Comparison of ENCODE assay signal across 14 cellular contexts in the genomic region with DNA sequence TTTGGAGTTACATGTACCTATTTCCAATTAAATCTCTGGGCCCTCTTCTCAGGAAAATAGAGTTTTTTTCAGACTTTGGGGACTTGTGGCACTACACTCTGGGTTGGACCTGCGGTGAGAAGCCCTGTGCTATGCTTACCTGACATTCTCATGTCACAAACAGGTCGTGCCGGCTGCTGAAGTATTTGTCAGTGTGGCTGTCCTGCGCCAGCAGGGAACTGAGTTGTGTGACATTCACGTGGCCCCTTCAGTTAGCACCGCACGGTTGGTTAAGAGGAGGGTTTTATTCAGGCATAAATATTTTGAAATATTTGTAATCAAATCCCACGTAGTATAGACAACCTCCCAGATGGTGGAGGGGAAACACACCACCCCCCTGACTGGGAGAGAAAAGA. TPM values are rescaled to one million over a fixed set of nuclear protein-coding genes. Genes with fewer than 3 reads are reported as not detected.
DNase-seq lines count a peak whose midpoint lies in the region; ATAC-seq lines count a peak whose summit lies in the region.
"Had no signal": no experiment of that assay in that cellular context is flagged by ENCODE, and none has a peak within 500 bp of the region (broad histone marks: within the 10 kb centered on the region; RNA-seq: fewer than 3 reads in every experiment).

No MANE protein-coding gene starts in this region.

- H3K27me3 ChIP-seq in stomach smooth muscle (ENCODE audit: control insufficient read depth in 1 of 2, insufficient read depth in 2 of 2, low read length in 2 of 2) = no peaks in the 10 kb centered on the region

- H3K9ac ChIP-seq in stomach smooth muscle (ENCODE audit: low read length in 2 of 2) = peak overlapping the region; percentile 90 to 93

- H3K9me3 Mint-ChIP-seq in central memory CD8-positive, alpha-beta T cell = peaks cover 22% of the 10 kb centered on the region

- H3K27ac ChIP-seq in stomach smooth muscle (ENCODE audit: low read length) = peak overlapping the region; percentile 99

- H3K4me3 ChIP-seq in stomach smooth muscle (ENCODE audit: low read length in 2 of 2) = peak overlapping the region; percentile 42 to 71

- H3K27ac Mint-ChIP-seq in central memory CD8-positive, alpha-beta T cell (ENCODE audit: low read depth) = peak overlapping the region; percentile 14
- H3K27ac Mint-ChIP-seq: H9; naive B cell; T-helper 1 cell treated with Interleukin-12 subunit alpha and Interleukin-12 subunit beta and Interleukin-4 antibody, amounts not matched to agents 30 μg/mL and 1 μg/mL, for 36 hours had no signal

- peaks cover 58% of the 10 kb centered on the region for H3K4me1 ChIP-seq in stomach smooth muscle (ENCODE audit: control insufficient read depth, insufficient read depth, low read length)

- H3K4me3 Mint-ChIP-seq in central memory CD8-positive, alpha-beta T cell = no peak overlapping the region
- H3K4me3 Mint-ChIP-seq: activated CD4-positive, alpha-beta T cell treated with anti-CD3 and anti-CD28 coated beads, Interleukin-2, amount 10 ng/mL, durations not matched to agents 24 days and 14 days; CD8-positive, alpha-beta T cell; H9; naive B cell; T-helper 1 cell treated with Interleukin-12 subunit alpha and Interleukin-12 subunit beta and Interleukin-4 antibody, amounts not matched to agents 30 μg/mL and 1 μg/mL, for 36 hours had no signal

- peak; percentile 8 for DNase-seq in D341Med (ENCODE audit: low spot score)
- no peak for DNase-seq in central memory CD8-positive, alpha-beta T cell (ENCODE audit: low spot score in 2 of 2)
- DNase-seq in mucosa of gallbladder (ENCODE audit: low spot score) = peak; percentile 9
- DNase-seq in DMS53 treated with DMSO at 0.1 percent for 48 hours (lab: John Stamatoyannopoulos, UW; ENCODE audit: unreplicated experiment) = no peak
- no peak for DNase-seq in activated CD4-positive, CD25-positive, alpha-beta regulatory T cell treated with anti-CD3 and anti-CD28 coated beads, Interleukin-2, amount 50 U/mL, for 72 hours
- DNase-seq in NOMO-1 treated with DMSO at 0.1 percent for 48 hours (lab: John Stamatoyannopoulos, UW; ENCODE audit: unreplicated experiment) = no peak
- no peak for DNase-seq in SK-N-DZ (ENCODE audit: low spot score)
- DNase-seq: H9; naive B cell; stimulated activated CD4-positive, alpha-beta T cell treated with anti-CD3 and anti-CD28 coated beads, Interleukin-15, amount 100 ng/mL, for 24 hours had no signal

- peaks cover 10% of the 10 kb centered on the region for H3K36me3 Mint-ChIP-seq in central memory CD8-positive, alpha-beta T cell (ENCODE audit: insufficient read depth)

- ATAC-seq in central memory CD8-positive, alpha-beta T cell (replicated peaks; ENCODE audit: extremely low read depth, poor library complexity, severe bottlenecking) = no peak
- ATAC-seq: CD8-positive, alpha-beta T cell had no signal

- no peaks in the 10 kb centered on the region for H3K27me3 Mint-ChIP-seq in central memory CD8-positive, alpha-beta T cell

- H3K9me3 ChIP-seq in stomach smooth muscle (ENCODE audit: control insufficient read depth in 2 of 2, low read length in 2 of 2) = no peaks in the 10 kb centered on the region

- no peaks in the 10 kb centered on the region for H3K36me3 ChIP-seq in stomach smooth muscle (ENCODE audit: control insufficient read depth in 2 of 2, insufficient read depth in 2 of 2, low read length in 2 of 2)

- H3K4me1 Mint-ChIP-seq in central memory CD8-positive, alpha-beta T cell = peaks cover 12% of the 10 kb centered on the region
- H3K4me1 Mint-ChIP-seq: activated CD4-positive, alpha-beta T cell treated with anti-CD3 and anti-CD28 coated beads, Interleukin-2, amount 10 ng/mL, durations not matched to agents 24 days and 14 days had no signal

RNA-seq across cellular contexts. Expression of a gene that starts 6.3 kb away (rescaled TPM):
- 1,004 TPM for total RNA-seq in mucosa of gallbladder
- polyA plus RNA-seq in SK-N-DZ (2014; cell fraction: cytosol; rRNA removed) = 11.0 and 15.4 TPM in 2 replicates
- polyA plus RNA-seq in SK-N-DZ (2014; cell fraction: nucleus; rRNA removed) = 88.2 and 111 TPM in 2 replicates

Comparison
In these comparisons a context has a peak if more than half of its experiments do, and no peak if none do; other contexts are left out.
1. DNase-seq: peak in D341Med (single experiment) and mucosa of gallbladder (single experiment); none in central memory CD8-positive, alpha-beta T cell (0 of 2), DMS53 treated with DMSO at 0.1 percent for 48 hours (single experiment), activated CD4-positive, CD25-positive, alpha-beta regulatory T cell treated with anti-CD3 and anti-CD28 coated beads, Interleukin-2, amount 50 U/mL, for 72 hours (single experiment), NOMO-1 treated with DMSO at 0.1 percent for 48 hours (single experiment) and SK-N-DZ (single experiment).